Comparison of ENCODE assay signal across 1 cellular context in the genomic region with DNA sequence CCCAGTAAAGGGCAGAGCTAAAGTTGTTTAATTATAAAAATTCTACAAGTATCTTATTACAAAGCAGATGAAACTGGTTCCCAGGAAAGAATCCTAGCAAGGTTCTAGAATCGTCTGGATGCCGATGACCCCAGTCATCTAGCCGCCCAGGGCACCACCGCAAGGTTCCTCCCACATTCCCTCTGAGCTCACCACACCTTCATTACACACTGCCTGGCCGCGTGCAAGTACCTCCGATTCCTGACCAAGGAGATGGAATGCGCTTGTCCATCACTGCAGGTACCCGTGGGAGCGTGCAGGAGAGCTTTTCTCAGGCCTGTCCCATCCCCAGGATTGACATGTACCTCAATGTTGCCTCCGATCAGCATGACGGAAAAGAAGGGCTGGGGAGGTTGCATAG.
TF ChIP-seq lines count a peak whose summit lies in the region.

No MANE protein-coding gene starts in this region.

TF ChIP-seq in IMR-90, 13 proteins besides CTCF, POLR2A, EP300 and RAD21:
- TF ChIP-seq MAFK (IDR thresholded peaks at IDR 0.05; ENCODE audit: low read depth, low read length): no peak
- no peak for TF ChIP-seq RFX5 (IDR thresholded peaks at IDR 0.05; ENCODE audit: low read depth, low read length)
- no peak for TF ChIP-seq RCOR1 (IDR thresholded peaks at IDR 0.05; ENCODE audit: insufficient replicate concordance, low read length)
- no peak for TF ChIP-seq MAZ (IDR thresholded peaks at IDR 0.05; ENCODE audit: borderline replicate concordance, low read depth, low read length)
- no peak for TF ChIP-seq SMC3 (IDR thresholded peaks at IDR 0.05; ENCODE audit: low read depth, low read length)
- no peak for TF ChIP-seq MXI1 (IDR thresholded peaks at IDR 0.05; ENCODE audit: borderline replicate concordance, low read depth, low read length)
- TF ChIP-seq FOS (IDR thresholded peaks at IDR 0.05; ENCODE audit: low read depth, low read length): no peak
- TF ChIP-seq BHLHE40 (IDR thresholded peaks at IDR 0.05; ENCODE audit: low read depth, low read length): no peak
- TF ChIP-seq, protein P1, sequence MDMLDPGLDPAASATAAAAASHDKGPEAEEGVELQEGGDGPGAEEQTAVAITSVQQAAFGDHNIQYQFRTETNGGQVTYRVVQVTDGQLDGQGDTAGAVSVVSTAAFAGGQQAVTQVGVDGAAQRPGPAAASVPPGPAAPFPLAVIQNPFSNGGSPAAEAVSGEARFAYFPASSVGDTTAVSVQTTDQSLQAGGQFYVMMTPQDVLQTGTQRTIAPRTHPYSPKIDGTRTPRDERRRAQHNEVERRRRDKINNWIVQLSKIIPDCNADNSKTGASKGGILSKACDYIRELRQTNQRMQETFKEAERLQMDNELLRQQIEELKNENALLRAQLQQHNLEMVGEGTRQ (IDR thresholded peaks at IDR 0.05; ENCODE audit: low read depth, low read length): no peak
- TF ChIP-seq, protein P2, sequence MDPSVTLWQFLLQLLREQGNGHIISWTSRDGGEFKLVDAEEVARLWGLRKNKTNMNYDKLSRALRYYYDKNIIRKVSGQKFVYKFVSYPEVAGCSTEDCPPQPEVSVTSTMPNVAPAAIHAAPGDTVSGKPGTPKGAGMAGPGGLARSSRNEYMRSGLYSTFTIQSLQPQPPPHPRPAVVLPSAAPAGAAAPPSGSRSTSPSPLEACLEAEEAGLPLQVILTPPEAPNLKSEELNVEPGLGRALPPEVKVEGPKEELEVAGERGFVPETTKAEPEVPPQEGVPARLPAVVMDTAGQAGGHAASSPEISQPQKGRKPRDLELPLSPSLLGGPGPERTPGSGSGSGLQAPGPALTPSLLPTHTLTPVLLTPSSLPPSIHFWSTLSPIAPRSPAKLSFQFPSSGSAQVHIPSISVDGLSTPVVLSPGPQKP (IDR thresholded peaks at IDR 0.05; ENCODE audit: borderline replicate concordance, low read depth, low read length): no peak
- TF ChIP-seq CHD1 (IDR thresholded peaks at IDR 0.05; ENCODE audit: low read depth, low read length): no peak
- TF ChIP-seq CEBPB (IDR thresholded peaks at IDR 0.05; ENCODE audit: low read depth, low read length): no peak
- no peak for TF ChIP-seq NFE2L2 (IDR thresholded peaks at IDR 0.05; ENCODE audit: low read depth, low read length)
TF ChIP-seq in IMR-90: peak in this region for 0.
